Comparison of ENCODE assay signal across 8 cellular contexts in genomic region chr5:150517272-150518152, GRCh38. TPM values are rescaled to one million over a fixed set of nuclear protein-coding genes. Genes with fewer than 3 reads are reported as not detected.
DNase-seq lines count a peak whose midpoint lies in the region; ATAC-seq, FAIRE-seq and TF ChIP-seq lines count a peak whose summit lies in the region.

No MANE protein-coding gene starts in this region.

- peak overlapping the region; percentile 38 for H3K27ac ChIP-seq in skeletal muscle tissue (ENCODE audit: low read depth, low read length)

- H3K4me1 ChIP-seq in skeletal muscle tissue (ENCODE audit: control insufficient read depth in 3 of 3, insufficient read depth in 3 of 3, low read length in 3 of 3), result peaks cover 48 to 62% (median 61%) of the 10 kb centered on the region in 3 donors

- ATAC-seq in HG02610 (IDR thresholded peaks at IDR 0.05; ENCODE audit: unreplicated experiment), result no peak

- H3K9me3 ChIP-seq in skeletal muscle tissue (ENCODE audit: control insufficient read depth in 3 of 3, low read length in 3 of 3), result no peaks in the 10 kb centered on the region

- H3K36me3 ChIP-seq in skeletal muscle tissue (ENCODE audit: control insufficient read depth in 3 of 3, insufficient read depth in 3 of 3, low read length in 3 of 3), result peaks cover 6 to 12% (median 9%) of the 10 kb centered on the region in 3 donors
- peaks cover 4% of the 10 kb centered on the region for H3K36me3 ChIP-seq in H7 (replicated peaks; ENCODE audit: control insufficient read depth, insufficient read depth, low read length)

- no peak for FAIRE-seq in H54 (lab: Jason Lieb, UNC)

- no peak for TF ChIP-seq CTCF in fibroblast of villous mesenchyme (IDR thresholded peaks at IDR 0.05; ENCODE audit: insufficient read depth, low read depth, low read length)

- DNase-seq in H54 (ENCODE audit: insufficient read length, low spot score), result peak; percentile 88
- DNase-seq in RPMI8226, result peak; percentile 65
- DNase-seq in fibroblast of villous mesenchyme (ENCODE audit: low read depth), result peak; percentile 95
- DNase-seq in H7, result no peak
- DNase-seq in occipital lobe (lab: John Stamatoyannopoulos, UW), result no peak
- DNase-seq in retina, result no peak

- H3K27me3 ChIP-seq in skeletal muscle tissue (ENCODE audit: control insufficient read depth in 3 of 3, insufficient read depth in 3 of 3, low read length in 3 of 3), result no peaks in the 10 kb centered on the region
- H3K27me3 ChIP-seq in H7 (ENCODE audit: control insufficient read depth, insufficient read depth, low read length), result no peaks in the 10 kb centered on the region

- no peak for TF ChIP-seq POLR2A in H54 (IDR thresholded peaks at IDR 0.05; ENCODE audit: low read depth, low read length)

- H3K9ac ChIP-seq in skeletal muscle tissue (ENCODE audit: low read depth in 1 of 3, low read length in 3 of 3), result peak overlapping the region in 1 of 3 donors; percentile 16

- no peak overlapping the region for H3K4me3 ChIP-seq in fibroblast of villous mesenchyme (ENCODE audit: low read depth, low read length)
- H3K4me3 ChIP-seq in skeletal muscle tissue (ENCODE audit: low read length in 3 of 3), result no peak overlapping the region
- H3K4me3 ChIP-seq in H7 (ENCODE audit: insufficient read depth, low read depth, low read length), result no peak overlapping the region

RNA-seq across cellular contexts. Expression of gene NDST1, which starts 9.6 kb away (rescaled TPM):
- total RNA-seq in fibroblast of villous mesenchyme (87.2 and 89.5 TPM in 2 replicates), skeletal muscle tissue (19.3 TPM), occipital lobe (23.1 TPM)
- 24.8 and 28.7 TPM in 2 replicates for total RNA-seq in H7 (2014; rRNA removed; shearing (Covaris generic))

Comparison
In these comparisons a context has a peak if more than half of its experiments do, and no peak if none do; other contexts are left out.
1. DNase-seq: peak in H54 (single experiment), RPMI8226 (single experiment) and fibroblast of villous mesenchyme (single experiment); none in H7 (single experiment), occipital lobe (single experiment) and retina (single experiment).